Comparison of ENCODE assay signal across 8 cellular contexts in the genomic region with DNA sequence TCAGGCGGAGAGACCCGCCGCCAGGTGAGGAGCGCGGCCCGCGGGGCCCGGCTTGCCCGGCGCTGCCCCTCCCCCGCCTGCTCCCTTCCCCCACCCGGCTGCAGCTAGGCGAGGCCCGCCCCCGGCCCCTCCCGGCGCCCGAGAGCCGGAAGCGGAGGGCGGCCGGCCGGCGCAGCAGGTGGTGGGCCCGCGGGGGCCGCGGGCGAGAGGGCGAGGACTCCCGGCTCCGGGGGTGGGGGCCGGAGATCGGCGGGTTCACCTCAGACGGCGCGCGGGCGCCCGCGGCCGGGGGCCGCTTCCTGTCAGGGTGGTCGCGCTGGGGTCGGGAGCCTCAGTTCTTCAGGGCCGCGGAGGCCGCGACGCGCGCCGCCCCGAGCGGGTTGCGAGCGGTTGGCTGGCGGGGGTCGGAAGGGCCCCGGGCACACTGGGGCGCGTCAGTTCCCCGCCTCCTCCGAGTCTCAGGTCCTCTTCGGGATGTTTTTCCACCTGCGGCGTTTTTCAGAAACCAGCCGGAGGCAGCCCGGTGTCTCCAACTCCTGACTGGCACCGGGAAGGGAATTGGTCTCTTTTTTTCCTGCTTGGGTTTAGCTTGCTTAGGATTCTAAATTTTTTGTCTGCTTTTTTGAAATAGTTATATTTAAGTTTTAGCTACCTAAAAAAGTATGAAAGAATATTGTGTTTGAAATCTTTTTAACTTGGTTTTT. TPM values are rescaled to one million over a fixed set of nuclear protein-coding genes. Genes with fewer than 3 reads are reported as not detected.
A peak's percentile ranks its signal among the peaks of the same experiment; 100 is the strongest.
DNase-seq lines count a peak whose midpoint lies in the region; ATAC-seq and TF ChIP-seq lines count a peak whose summit lies in the region.

No MANE protein-coding gene starts in this region.

- no peaks in the 10 kb centered on the region for H3K9me3 ChIP-seq in NT2/D1 (ENCODE audit: insufficient read depth, low read length)
- H3K9me3 ChIP-seq in adipocyte (ENCODE audit: control insufficient read depth, low read length) = no peaks in the 10 kb centered on the region
- no peaks in the 10 kb centered on the region for H3K9me3 ChIP-seq in right atrium auricular region

- H3K36me3 ChIP-seq in NT2/D1 (ENCODE audit: insufficient read depth, insufficient read length, low read length) = no peaks in the 10 kb centered on the region
- no peaks in the 10 kb centered on the region for H3K36me3 ChIP-seq in adipocyte (ENCODE audit: control insufficient read depth, insufficient read depth, low read length, severe bottlenecking)
- no peaks in the 10 kb centered on the region for H3K36me3 ChIP-seq in right atrium auricular region

- H3K27me3 ChIP-seq in NT2/D1 (ENCODE audit: insufficient read depth, insufficient read length) (peaks cover 27% of the 10 kb centered on the region), adipocyte (replicated peaks; ENCODE audit: control insufficient read depth, insufficient read depth, low read length) (peaks cover 10% of the 10 kb centered on the region), right atrium auricular region (no peaks in the 10 kb centered on the region)

- DNase-seq in COR-L47 (lab: John Stamatoyannopoulos, UW) (peak; percentile 75), NT2/D1 (ENCODE audit: low read depth, low spot score) (peak; percentile 44), adipocyte (ENCODE audit: low read depth) (peak; percentile 82), right atrium auricular region (ENCODE audit: low spot score) (no peak), retina (peak; percentile 73), ureter (ENCODE audit: low spot score) (no peak)

- H3K4me3 ChIP-seq in NT2/D1 (ENCODE audit: insufficient read length, low read depth) (peak overlapping the region; percentile 61), adipocyte (ENCODE audit: low read length) (peak overlapping the region; percentile 92), right atrium auricular region (peak overlapping the region; percentile 73 to 97)

- peak; percentile 52 for ATAC-seq in HG03280 (IDR thresholded peaks at IDR 0.05; ENCODE audit: unreplicated experiment)

- TF ChIP-seq CTCF in right atrium auricular region (IDR thresholded peaks at IDR 0.05) = no peak

- H3K27ac ChIP-seq in right atrium auricular region = peak overlapping the region; percentile 91 to 97

- H3K4me1 ChIP-seq in NT2/D1 (ENCODE audit: insufficient read depth, insufficient read length) = peaks cover 3% of the 10 kb centered on the region
- peaks cover 21% of the 10 kb centered on the region for H3K4me1 ChIP-seq in adipocyte (ENCODE audit: control insufficient read depth, insufficient read depth, low read length)
- peaks cover 0 to 19% of the 10 kb centered on the region in 2 donors for H3K4me1 ChIP-seq in right atrium auricular region

- peak; percentile 71 for TF ChIP-seq POLR2A in GM19193 (IDR thresholded peaks at IDR 0.05; ENCODE audit: extremely low read depth, insufficient read depth, insufficient read length)

- H3K9ac ChIP-seq in NT2/D1 (ENCODE audit: insufficient read length, low read depth) (peak overlapping the region; percentile 69), adipocyte (ENCODE audit: low read length) (peak overlapping the region; percentile 88)

RNA-seq across cellular contexts. Expression of gene ZFAND6, which starts 0.5 kb away (rescaled TPM):
- total RNA-seq in right atrium auricular region (100 to 1,000 TPM in 1 of 2 donors, 10 to 100 TPM in 1; 85.1 to 146 TPM), ureter (99.5 TPM)

Comparison
In these comparisons a context has a peak if more than half of its experiments do, and no peak if none do; other contexts are left out.
1. DNase-seq: peak in COR-L47 (single experiment), NT2/D1 (single experiment), adipocyte (single experiment) and retina (single experiment); none in right atrium auricular region (single experiment) and ureter (single experiment).
2. Peak in every context shown above with its lines, with median percentiles within 50 percentile points of each other: H3K4me3 ChIP-seq.